ENCODE assay signal across 1 cellular context in genomic region chr9:122256206-122256605, GRCh38.
TF ChIP-seq lines count a peak whose summit lies in the region.

No MANE protein-coding gene starts in this region.

TF ChIP-seq in WTC11, 78 proteins besides CTCF, POLR2A, EP300 and RAD21 (continued from another document):
- TF ChIP-seq ATF2 (CRISPR knock-in tag; IDR thresholded peaks at IDR 0.05; ENCODE audit: borderline replicate concordance, low read depth), result no peak
- no peak for TF ChIP-seq ZNF416 (CRISPR knock-in tag; IDR thresholded peaks at IDR 0.05)
- no peak for TF ChIP-seq E2F1 (CRISPR knock-in tag; IDR thresholded peaks at IDR 0.05)
- TF ChIP-seq MXD4 (CRISPR knock-in tag; IDR thresholded peaks at IDR 0.05; ENCODE audit: borderline replicate concordance), result no peak
- TF ChIP-seq ZSCAN18 (CRISPR knock-in tag; IDR thresholded peaks at IDR 0.05), result no peak
- no peak for TF ChIP-seq USF2 (CRISPR knock-in tag; IDR thresholded peaks at IDR 0.05)
- TF ChIP-seq RELA (CRISPR knock-in tag; IDR thresholded peaks at IDR 0.05; ENCODE audit: borderline replicate concordance), result no peak
